In genomic region chr5:39716532-39716971, GRCh38 we compare ENCODE assay signal across 8 cellular contexts.
A peak's percentile ranks its signal among the peaks of the same experiment; 100 is the strongest.
DNase-seq lines count a peak whose midpoint lies in the region; ATAC-seq and TF ChIP-seq lines count a peak whose summit lies in the region.

No MANE protein-coding gene starts in this region.

- no peaks in the 10 kb centered on the region for H3K27me3 Mint-ChIP-seq in activated CD4-positive, alpha-beta memory T cell treated with anti-CD3 and anti-CD28 coated beads for 36 hours

- intact Hi-C loops in activated CD4-positive, alpha-beta memory T cell treated with anti-CD3 and anti-CD28 coated beads for 36 hours (cut with micrococcal nuclease): loop anchor here (1.0 to 10.0 kb wide), 4 partner anchors 231 to 1020 kb away; no protein-coding TSS in a partner anchor

- no peaks in the 10 kb centered on the region for H3K36me3 Mint-ChIP-seq in activated CD4-positive, alpha-beta memory T cell treated with anti-CD3 and anti-CD28 coated beads for 36 hours

- TF ChIP-seq CTCF in foreskin keratinocyte (conservative IDR thresholded peaks at IDR 0.05): peak; percentile 62

- POLR2A ChIA-PET in activated CD4-positive, alpha-beta memory T cell treated with anti-CD3 and anti-CD28 coated beads for 36 hours (lab: Charles Lee): no interaction called here

- CTCF ChIA-PET in activated CD4-positive, alpha-beta memory T cell treated with anti-CD3 and anti-CD28 coated beads for 36 hours (lab: Charles Lee): interaction anchor here (0.6 to 1.9 kb wide), 6 partner anchors 8 to 1019 kb away, joined by 3 to 7 read pairs (median 4); no protein-coding TSS in a partner anchor

- no peaks in the 10 kb centered on the region for H3K4me1 Mint-ChIP-seq in activated CD4-positive, alpha-beta memory T cell treated with anti-CD3 and anti-CD28 coated beads for 36 hours (ENCODE audit: low read depth)

- no peaks in the 10 kb centered on the region for H3K9me3 Mint-ChIP-seq in activated CD4-positive, alpha-beta memory T cell treated with anti-CD3 and anti-CD28 coated beads for 36 hours

- no peak overlapping the region for H3K27ac ChIP-seq in foreskin keratinocyte

- no peaks in the 10 kb centered on the region for H3K4me1 ChIP-seq in foreskin keratinocyte

- H3K4me3 Mint-ChIP-seq in activated CD4-positive, alpha-beta memory T cell treated with anti-CD3 and anti-CD28 coated beads for 36 hours: no peak overlapping the region

- H3K27ac Mint-ChIP-seq in activated CD4-positive, alpha-beta memory T cell treated with anti-CD3 and anti-CD28 coated beads for 36 hours: no peak overlapping the region

- peak; percentile 76 for DNase-seq in DMS53 treated with DMSO at 0.1 percent for 48 hours (lab: John Stamatoyannopoulos, UW; ENCODE audit: unreplicated experiment)
- peak; percentile 46 for DNase-seq in NCI-H226
- peak; percentile 56 for DNase-seq in activated CD4-positive, alpha-beta memory T cell treated with anti-CD3 and anti-CD28 coated beads for 36 hours
- DNase-seq in foreskin keratinocyte: peak in 1 of 2 donors; percentile 35
- DNase-seq in stimulated activated CD4-positive, alpha-beta T cell treated with anti-CD3 and anti-CD28 coated beads, Interleukin-12 subunit alpha, Interleukin-12 subunit beta, amount 100 ng/mL, for 48 hours (ENCODE audit: low read depth in 2 of 3, low spot score in 1 of 3): peak in 2 of 3 donors; percentile 5 to 11
- no peak for DNase-seq in Ammon's horn (ENCODE audit: low spot score)

- no peaks in the 10 kb centered on the region for H3K27me3 ChIP-seq in foreskin keratinocyte

- peak; percentile 64 for ATAC-seq in GM21786 (IDR thresholded peaks at IDR 0.05; ENCODE audit: unreplicated experiment)
- peak; percentile 41 for ATAC-seq in foreskin keratinocyte
- no peak for ATAC-seq in GM19324 (IDR thresholded peaks at IDR 0.05; ENCODE audit: low FRiP score, unreplicated experiment)
